Comparison of ENCODE assay signal across 14 cellular contexts in the genomic region with DNA sequence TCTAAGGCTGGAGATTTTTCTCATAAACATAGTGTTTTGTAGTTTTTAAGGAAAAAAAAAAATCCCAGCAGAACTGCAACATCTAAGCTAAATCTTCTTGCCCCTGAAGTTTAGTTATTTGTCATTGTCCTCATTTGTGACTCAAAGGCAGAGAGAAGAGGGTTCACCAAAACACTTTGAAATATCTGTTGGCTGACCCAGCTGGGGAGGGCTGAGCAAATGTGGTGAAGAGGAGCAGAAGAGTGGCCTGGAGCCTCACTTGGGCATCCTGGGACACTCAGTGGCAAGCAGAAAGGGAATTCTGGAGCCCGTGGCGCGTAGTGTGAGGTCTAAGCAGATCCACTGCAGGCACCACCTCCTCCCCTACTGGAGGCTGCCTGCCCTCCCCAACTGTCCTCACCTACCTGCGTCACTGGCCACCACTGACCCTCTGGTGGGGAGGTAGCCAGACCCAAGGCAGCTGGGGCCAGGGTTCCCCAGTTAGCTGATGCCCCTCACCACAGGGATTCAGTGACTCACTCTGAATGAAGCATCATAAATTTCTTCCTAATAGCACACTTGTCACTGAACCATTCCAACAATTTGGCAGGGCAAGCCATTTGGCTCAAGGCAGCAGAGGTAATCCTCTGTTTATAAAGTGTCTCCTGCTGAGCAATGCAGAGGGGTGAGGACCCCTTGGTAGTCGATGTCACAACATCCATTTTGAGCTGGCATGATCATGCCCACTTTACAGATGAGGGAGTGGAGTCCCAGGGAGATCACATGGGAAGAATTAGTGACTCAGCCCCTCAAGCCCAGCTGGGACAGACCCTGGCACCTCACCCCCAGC.
DNase-seq lines count a peak whose midpoint lies in the region; ATAC-seq, FAIRE-seq and TF ChIP-seq lines count a peak whose summit lies in the region.
"Had no signal": no experiment of that assay in that cellular context is flagged by ENCODE, and none has a peak within 500 bp of the region (broad histone marks: within the 10 kb centered on the region; RNA-seq: fewer than 3 reads in every experiment).

No MANE protein-coding gene starts in this region.

- TF ChIP-seq CTCF in A673 (conservative IDR thresholded peaks at IDR 0.05; ENCODE audit: low read depth, low read length) (no peak), endodermal cell (conservative IDR thresholded peaks at IDR 0.05) (no peak), GM23338 (conservative IDR thresholded peaks at IDR 0.05; ENCODE audit: low read depth in 2 of 2) (no peak)

- H3K4me2 ChIP-seq in GM23338 = no peak overlapping the region

- H3K4me3 Mint-ChIP-seq in endodermal cell = no peak overlapping the region
- H3K4me3 Mint-ChIP-seq in GM23338 = no peak overlapping the region

- 0 out of 2 replicates have a peak, but pooled peaks cover 3% of the 10 kb centered on the region for H3F3A ChIP-seq in GM23338 (replicated peaks; ENCODE audit: low read depth)

- no peaks in the 10 kb centered on the region for H3K9me3 Mint-ChIP-seq in endodermal cell
- H3K9me3 Mint-ChIP-seq in GM23338 = no peaks in the 10 kb centered on the region

- H3K9me2 ChIP-seq in GM23338 (ENCODE audit: insufficient read depth) = no peaks in the 10 kb centered on the region

- no TSS peak for BruUV-seq in A673 (replicated peaks; lab: Mats Ljungman, UMichigan)

- intact Hi-C loops in A673 (cut with micrococcal nuclease; ENCODE audit: unreplicated experiment) = no loop called here

- H3K36me3 Mint-ChIP-seq in endodermal cell (ENCODE audit: low read depth) (no peaks in the 10 kb centered on the region), GM23338 (ENCODE audit: low read depth) (no peaks in the 10 kb centered on the region)
- H3K36me3 Mint-ChIP-seq: CD8-positive, alpha-beta memory T cell had no signal

- DNase-seq in A673 (ENCODE audit: low spot score) (peak; percentile 56), NCI-H446 treated with DMSO at 0.1 percent for 48 hours (lab: John Stamatoyannopoulos, UW) (peak; percentile 67), endodermal cell (peak; percentile 57), GM23338 (ENCODE audit: low spot score) (no peak), UCSD-AML1 (lab: John Stamatoyannopoulos, UW; ENCODE audit: unreplicated experiment) (no peak), C1 segment of cervical spinal cord (lab: John Stamatoyannopoulos, UW) (no peak)
- DNase-seq: amniotic stem cell; CD8-positive, alpha-beta memory T cell; left ventricle myocardium superior; NCI-H1105 treated with DMSO at 0.1 percent for 48 hours; posterior cingulate gyrus; transverse colon had no signal

- H2AFZ ChIP-seq in GM23338 = no peak overlapping the region

- no peaks in the 10 kb centered on the region for H4K20me1 ChIP-seq in GM23338 (replicated peaks; ENCODE audit: insufficient read depth)

- FAIRE-seq in G401.6 (lab: Jason Lieb, UNC) = peak; percentile 99

- H3K27ac Mint-ChIP-seq in endodermal cell (no peak overlapping the region), GM23338 (no peak overlapping the region)

- H3K27me3 ChIP-seq in A673 (replicated peaks; ENCODE audit: insufficient read depth, low read depth, low read length, poor library complexity) (peaks cover 17% of the 10 kb centered on the region), endodermal cell (ENCODE audit: control insufficient read depth, insufficient read depth, low read length, poor library complexity, severe bottlenecking) (no peaks in the 10 kb centered on the region), GM23338 (ENCODE audit: insufficient read depth) (peaks cover 52% of the 10 kb centered on the region)

- H3K27ac ChIP-seq in A673 (ENCODE audit: low read depth, low read length, poor library complexity, severe bottlenecking) (no peak overlapping the region), endodermal cell (ENCODE audit: low read depth, low read length) (no peak overlapping the region), GM23338 (ENCODE audit: low read depth) (no peak overlapping the region)
- H3K27ac ChIP-seq: transverse colon had no signal

- no peak for ATAC-seq in GM23338
- no peak for ATAC-seq in GM19395 (IDR thresholded peaks at IDR 0.05; ENCODE audit: unreplicated experiment)

- peaks cover 7% of the 10 kb centered on the region for H3K27me3 Mint-ChIP-seq in endodermal cell (ENCODE audit: insufficient read depth)
- H3K27me3 Mint-ChIP-seq in GM23338 (ENCODE audit: insufficient read depth, low read depth, poor library complexity) = peaks cover 27% of the 10 kb centered on the region

- CTCF ChIA-PET in A673 (lab: Charles Lee) = no interaction called here

- H3K79me2 ChIP-seq in GM23338 (replicated peaks; ENCODE audit: insufficient read depth) = no peaks in the 10 kb centered on the region

- peaks cover 23% of the 10 kb centered on the region for H3K4me1 ChIP-seq in A673 (ENCODE audit: insufficient read depth, low read length, poor library complexity, severe bottlenecking)
- H3K4me1 ChIP-seq in endodermal cell (ENCODE audit: control insufficient read depth, insufficient read depth, low read length) = peaks cover 4% of the 10 kb centered on the region
- H3K4me1 ChIP-seq in GM23338 (ENCODE audit: insufficient read depth) = peaks cover 4% of the 10 kb centered on the region; the same call in 1 of the 2 replicates

- H3K4me3 ChIP-seq in A673 (ENCODE audit: low read depth, low read length, poor library complexity, severe bottlenecking) (no peak overlapping the region), endodermal cell (ENCODE audit: low read length) (no peak overlapping the region), GM23338 (no peak overlapping the region)
- H3K4me3 ChIP-seq: transverse colon had no signal

- H3K4me1 Mint-ChIP-seq in endodermal cell (peaks cover 38% of the 10 kb centered on the region), GM23338 (peaks cover 15% of the 10 kb centered on the region)

- WGBS in endodermal cell (ENCODE audit: insufficient coverage in 1 of 2, insufficient read length in 1 of 2), 2 experiments = 93% methylated on average over 5 of the region's 5 CpGs; no CpG with 5 or more reads in 1 of the 2 experiments

- no peak overlapping the region for H3K9ac ChIP-seq in endodermal cell (ENCODE audit: extremely low read depth, low read length, poor library complexity, severe bottlenecking)

- no peaks in the 10 kb centered on the region for H3K9me3 ChIP-seq in A673 (ENCODE audit: low read depth, low read length, poor library complexity, severe bottlenecking)
- H3K9me3 ChIP-seq in endodermal cell (ENCODE audit: control insufficient read depth, low read length) = no peaks in the 10 kb centered on the region
- H3K9me3 ChIP-seq: transverse colon had no signal

- H3K36me3 ChIP-seq in A673 (ENCODE audit: insufficient read depth, low read length, poor library complexity, severe bottlenecking) (no peaks in the 10 kb centered on the region), endodermal cell (ENCODE audit: control insufficient read depth, insufficient read depth, low read length) (no peaks in the 10 kb centered on the region), GM23338 (ENCODE audit: insufficient read depth) (no peaks in the 10 kb centered on the region)
- H3K36me3 ChIP-seq: transverse colon had no signal

- POLR2A ChIA-PET in A673 (lab: Charles Lee; ENCODE audit: low non-redundant PET) = no interaction called here

TF ChIP-seq in GM23338, 12 proteins besides CTCF, POLR2A, EP300 and RAD21:
- TF ChIP-seq ZNF331 (CRISPR knock-in tag; IDR thresholded peaks at IDR 0.05; ENCODE audit: low read depth) (no peak), STAT1 (IDR thresholded peaks at IDR 0.05; ENCODE audit: unreplicated experiment) (no peak), EZH2phosphoT487 (IDR thresholded peaks at IDR 0.05; ENCODE audit: unreplicated experiment) (no peak)
- TF ChIP-seq, protein P1, sequence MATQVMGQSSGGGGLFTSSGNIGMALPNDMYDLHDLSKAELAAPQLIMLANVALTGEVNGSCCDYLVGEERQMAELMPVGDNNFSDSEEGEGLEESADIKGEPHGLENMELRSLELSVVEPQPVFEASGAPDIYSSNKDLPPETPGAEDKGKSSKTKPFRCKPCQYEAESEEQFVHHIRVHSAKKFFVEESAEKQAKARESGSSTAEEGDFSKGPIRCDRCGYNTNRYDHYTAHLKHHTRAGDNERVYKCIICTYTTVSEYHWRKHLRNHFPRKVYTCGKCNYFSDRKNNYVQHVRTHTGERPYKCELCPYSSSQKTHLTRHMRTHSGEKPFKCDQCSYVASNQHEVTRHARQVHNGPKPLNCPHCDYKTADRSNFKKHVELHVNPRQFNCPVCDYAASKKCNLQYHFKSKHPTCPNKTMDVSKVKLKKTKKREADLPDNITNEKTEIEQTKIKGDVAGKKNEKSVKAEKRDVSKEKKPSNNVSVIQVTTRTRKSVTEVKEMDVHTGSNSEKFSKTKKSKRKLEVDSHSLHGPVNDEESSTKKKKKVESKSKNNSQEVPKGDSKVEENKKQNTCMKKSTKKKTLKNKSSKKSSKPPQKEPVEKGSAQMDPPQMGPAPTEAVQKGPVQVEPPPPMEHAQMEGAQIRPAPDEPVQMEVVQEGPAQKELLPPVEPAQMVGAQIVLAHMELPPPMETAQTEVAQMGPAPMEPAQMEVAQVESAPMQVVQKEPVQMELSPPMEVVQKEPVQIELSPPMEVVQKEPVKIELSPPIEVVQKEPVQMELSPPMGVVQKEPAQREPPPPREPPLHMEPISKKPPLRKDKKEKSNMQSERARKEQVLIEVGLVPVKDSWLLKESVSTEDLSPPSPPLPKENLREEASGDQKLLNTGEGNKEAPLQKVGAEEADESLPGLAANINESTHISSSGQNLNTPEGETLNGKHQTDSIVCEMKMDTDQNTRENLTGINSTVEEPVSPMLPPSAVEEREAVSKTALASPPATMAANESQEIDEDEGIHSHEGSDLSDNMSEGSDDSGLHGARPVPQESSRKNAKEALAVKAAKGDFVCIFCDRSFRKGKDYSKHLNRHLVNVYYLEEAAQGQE (IDR thresholded peaks at IDR 0.05; ENCODE audit: unreplicated experiment) = no peak

Comparison
In these comparisons a context has a peak if more than half of its experiments do, and no peak if none do; other contexts are left out.
1. DNase-seq: peak in A673 (single experiment), NCI-H446 treated with DMSO at 0.1 percent for 48 hours (single experiment) and endodermal cell (single experiment); none in GM23338 (single experiment), UCSD-AML1 (single experiment) and C1 segment of cervical spinal cord (0 of 14).